In the genomic region with DNA sequence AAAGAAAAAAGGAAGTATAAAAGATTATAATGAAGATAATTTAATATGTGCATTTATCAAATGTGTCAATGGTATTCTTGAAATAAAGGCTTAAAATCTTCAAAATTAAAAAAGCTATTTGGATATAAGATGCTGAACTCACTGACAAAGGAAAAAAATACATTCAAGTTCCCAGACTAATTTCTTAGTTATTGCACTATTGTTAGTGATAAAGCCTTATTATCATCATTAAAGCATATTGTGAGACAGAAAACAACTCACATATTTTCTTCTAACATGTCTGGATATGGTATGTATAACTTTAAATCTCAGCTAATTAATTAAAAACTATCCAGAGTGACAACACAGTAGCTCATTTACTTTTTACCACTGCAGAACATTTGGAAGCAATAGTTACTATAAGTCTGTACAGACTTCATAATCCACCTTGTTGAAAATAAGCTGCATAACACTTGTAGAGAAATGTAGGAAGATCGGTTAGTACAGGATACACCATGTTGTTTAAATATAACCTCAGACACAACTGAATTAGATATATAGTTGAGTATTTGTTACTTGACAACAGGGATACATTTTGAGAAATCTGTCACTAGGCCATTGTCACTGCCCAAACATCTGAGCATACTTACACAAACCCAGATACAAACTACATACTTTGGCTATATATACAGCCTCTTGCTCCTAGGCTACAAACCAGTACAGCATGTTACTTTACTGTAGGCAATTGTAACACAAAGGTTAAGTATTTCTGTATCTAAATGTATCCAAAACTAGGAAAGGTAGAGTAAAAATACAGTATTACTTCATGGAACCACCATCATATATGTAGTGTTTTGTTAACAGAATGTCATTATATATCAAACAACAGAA, we compare ENCODE assay signal across 22 cellular contexts. TPM values are rescaled to one million over a fixed set of nuclear protein-coding genes. Genes with fewer than 3 reads are reported as not detected.
A peak's percentile ranks its signal among the peaks of the same experiment; 100 is the strongest.
DNase-seq lines count a peak whose midpoint lies in the region; TF ChIP-seq lines count a peak whose summit lies in the region.
"Had no signal": no experiment of that assay in that cellular context is flagged by ENCODE, and none has a peak within 500 bp of the region (broad histone marks: within the 10 kb centered on the region; RNA-seq: fewer than 3 reads in every experiment).

No MANE protein-coding gene starts in this region.

- H3K27ac Mint-ChIP-seq in chondrocyte (ENCODE audit: unreplicated experiment), result peak overlapping the region; percentile 46
- no peak overlapping the region for H3K27ac Mint-ChIP-seq in activated CD4-positive, alpha-beta T cell treated with anti-CD3 and anti-CD28 coated beads, Interleukin-2, amount 10 ng/mL, durations not matched to agents 24 days and 14 days
- H3K27ac Mint-ChIP-seq: neural progenitor cell; stimulated activated naive CD8-positive, alpha-beta T cell treated with anti-CD3 and anti-CD28 coated beads, Interleukin-15, amount 100 ng/mL, for 72 hours had no signal

- H3K4me1 ChIP-seq in BLaER1, result peaks cover 80% of the 10 kb centered on the region
- peaks cover 17% of the 10 kb centered on the region for H3K4me1 ChIP-seq in Karpas-422 (ENCODE audit: low read length)
- no peaks in the 10 kb centered on the region for H3K4me1 ChIP-seq in osteoblast (ENCODE audit: insufficient read depth, low read length)
- H3K4me1 ChIP-seq: HAP-1, neural progenitor cell had no signal

- DNase-seq in Karpas-422 (no peak), chondrocyte (ENCODE audit: low spot score) (no peak), osteoblast (ENCODE audit: insufficient read length, low spot score, missing footprints) (no peak), NCI-H446 (lab: John Stamatoyannopoulos, UW) (no peak)
- DNase-seq in stimulated activated CD4-positive, alpha-beta T cell treated with anti-CD3 and anti-CD28 coated beads, Interleukin-4, amount 100 ng/mL, for 1 hour, result no peak
- no peak for DNase-seq in activated CD4-positive, alpha-beta T cell treated with anti-CD3 and anti-CD28 coated beads for 48 hours
- DNase-seq in activated CD4-positive, alpha-beta T cell treated with anti-CD3 and anti-CD28 coated beads, Interleukin-2, amount 10 ng/mL, durations not matched to agents 24 days and 14 days, result no peak
- DNase-seq: activated CD4-positive, CD25-positive, alpha-beta regulatory T cell treated with anti-CD3 and anti-CD28 coated beads, Interleukin-2, amount 50 U/mL, for 72 hours; activated naive CD4-positive, alpha-beta T cell treated with Interleukin-2 at 50 U/mL for 16 hours; activated T-cell treated with anti-CD3 and anti-CD28 coated beads, Interleukin-2, amount 50 U/mL, for 48 hours; amniotic stem cell; gastrocnemius medialis; islet precursor cell; KBM-7; NCI-H187; NCI-H748 treated with DMSO at 0.1 percent for 48 hours; stimulated activated naive CD8-positive, alpha-beta T cell treated with anti-CD3 and anti-CD28 coated beads, Interleukin-15, amount 100 ng/mL, for 72 hours had no signal

- H3K9me3 ChIP-seq in BLaER1 (peaks cover 5% of the 10 kb centered on the region; the same call in 1 of the 2 replicates), Karpas-422 (ENCODE audit: low read length) (no peaks in the 10 kb centered on the region), osteoblast (ENCODE audit: low read depth, low read length) (no peaks in the 10 kb centered on the region)
- H3K9me3 ChIP-seq: gastrocnemius medialis, HAP-1 had no signal

- TF ChIP-seq CTCF in chondrocyte (IDR thresholded peaks at IDR 0.05), result no peak
- TF ChIP-seq CTCF in osteoblast (IDR thresholded peaks at IDR 0.05; ENCODE audit: extremely low read depth, low read depth, low read length), result no peak

- H2AFZ ChIP-seq in Karpas-422 (ENCODE audit: low read length) (0 out of 2 replicates have a peak overlapping the region, but pooled peaks have one; percentile 12), osteoblast (ENCODE audit: low read length) (peak overlapping the region; percentile 48)
- H2AFZ ChIP-seq: neural progenitor cell had no signal

- intact Hi-C loops in activated CD4-positive, alpha-beta T cell treated with anti-CD3 and anti-CD28 coated beads, Interleukin-2, amount 10 ng/mL, durations not matched to agents 24 days and 14 days (cut with micrococcal nuclease), result no loop called here

- H3K27me3 ChIP-seq in BLaER1 (no peaks in the 10 kb centered on the region), Karpas-422 (ENCODE audit: low read length) (no peaks in the 10 kb centered on the region), osteoblast (ENCODE audit: insufficient read depth, low read length) (no peaks in the 10 kb centered on the region)
- H3K27me3 ChIP-seq: gastrocnemius medialis, neural progenitor cell had no signal

- H3K9me2 ChIP-seq in Karpas-422 (replicated peaks; ENCODE audit: insufficient read depth, low read length), result no peaks in the 10 kb centered on the region

- no peaks in the 10 kb centered on the region for H3K9me3 Mint-ChIP-seq in chondrocyte (ENCODE audit: low read depth)
- peaks cover 6% of the 10 kb centered on the region for H3K9me3 Mint-ChIP-seq in activated CD4-positive, alpha-beta T cell treated with anti-CD3 and anti-CD28 coated beads, Interleukin-2, amount 10 ng/mL, durations not matched to agents 24 days and 14 days
- H3K9me3 Mint-ChIP-seq: neural progenitor cell had no signal

- H3K79me2 ChIP-seq in Karpas-422 (ENCODE audit: low read length), result peaks cover 38% of the 10 kb centered on the region
- peaks cover 43% of the 10 kb centered on the region for H3K79me2 ChIP-seq in osteoblast (ENCODE audit: insufficient read depth, low read length)

- H3K27ac ChIP-seq in BLaER1 (peak overlapping the region; percentile 73), Karpas-422 (ENCODE audit: low read length) (0 out of 2 replicates have a peak overlapping the region, but pooled peaks have one; percentile 17), osteoblast (ENCODE audit: low read depth, low read length) (no peak overlapping the region)
- H3K27ac ChIP-seq: gastrocnemius medialis, neural progenitor cell had no signal

- H3K4me1 Mint-ChIP-seq in chondrocyte (ENCODE audit: low read depth), result peaks cover 40% of the 10 kb centered on the region
- peaks cover 23% of the 10 kb centered on the region for H3K4me1 Mint-ChIP-seq in activated CD4-positive, alpha-beta T cell treated with anti-CD3 and anti-CD28 coated beads, Interleukin-2, amount 10 ng/mL, durations not matched to agents 24 days and 14 days
- H3K4me1 Mint-ChIP-seq: neural progenitor cell had no signal

- H3K9ac ChIP-seq in BLaER1, result no peak overlapping the region
- H3K9ac ChIP-seq in Karpas-422 (ENCODE audit: low read length), result no peak overlapping the region
- H3K9ac ChIP-seq: neural progenitor cell had no signal

- H3K4me2 ChIP-seq in BLaER1, result peak overlapping the region; percentile 49
- H3K4me2 ChIP-seq in Karpas-422 (ENCODE audit: low read depth, low read length, poor library complexity, severe bottlenecking), result no peak overlapping the region
- H3K4me2 ChIP-seq in osteoblast (ENCODE audit: insufficient read depth, low read length), result no peak overlapping the region
- H3K4me2 ChIP-seq: neural progenitor cell had no signal

- no peak overlapping the region for H3K4me3 Mint-ChIP-seq in chondrocyte (ENCODE audit: unreplicated experiment)
- no peak overlapping the region for H3K4me3 Mint-ChIP-seq in activated CD4-positive, alpha-beta T cell treated with anti-CD3 and anti-CD28 coated beads, Interleukin-2, amount 10 ng/mL, durations not matched to agents 24 days and 14 days
- H3K4me3 Mint-ChIP-seq: neural progenitor cell; stimulated activated naive CD8-positive, alpha-beta T cell treated with anti-CD3 and anti-CD28 coated beads, Interleukin-15, amount 100 ng/mL, for 72 hours had no signal

- H3K27me3 Mint-ChIP-seq in chondrocyte (ENCODE audit: low read depth), result no peaks in the 10 kb centered on the region
- no peaks in the 10 kb centered on the region for H3K27me3 Mint-ChIP-seq in activated CD4-positive, alpha-beta T cell treated with anti-CD3 and anti-CD28 coated beads, Interleukin-2, amount 10 ng/mL, durations not matched to agents 24 days and 14 days
- H3K27me3 Mint-ChIP-seq: stimulated activated naive CD8-positive, alpha-beta T cell treated with anti-CD3 and anti-CD28 coated beads, Interleukin-15, amount 100 ng/mL, for 72 hours had no signal

- no peaks in the 10 kb centered on the region for H3K36me3 Mint-ChIP-seq in chondrocyte (ENCODE audit: low read depth)
- H3K36me3 Mint-ChIP-seq in activated CD4-positive, alpha-beta T cell treated with anti-CD3 and anti-CD28 coated beads, Interleukin-2, amount 10 ng/mL, durations not matched to agents 24 days and 14 days (ENCODE audit: low read depth), result peaks cover 27% of the 10 kb centered on the region

- H3K36me3 ChIP-seq in BLaER1, result peaks cover 41% of the 10 kb centered on the region
- peaks cover 6% of the 10 kb centered on the region; the same call in 1 of the 2 replicates for H3K36me3 ChIP-seq in Karpas-422 (ENCODE audit: insufficient read depth, low read length)
- H3K36me3 ChIP-seq in osteoblast (ENCODE audit: insufficient read depth, low read length), result peaks cover 10% of the 10 kb centered on the region
- H3K36me3 ChIP-seq: gastrocnemius medialis had no signal

- H4K20me1 ChIP-seq in BLaER1 (no peaks in the 10 kb centered on the region), Karpas-422 (ENCODE audit: insufficient read depth, low read depth, low read length) (no peaks in the 10 kb centered on the region), osteoblast (ENCODE audit: insufficient read depth, low read length) (no peaks in the 10 kb centered on the region)

- no peak overlapping the region for H3K4me3 ChIP-seq in BLaER1
- no peak overlapping the region for H3K4me3 ChIP-seq in Karpas-422 (ENCODE audit: low read length)
- H3K4me3 ChIP-seq in osteoblast (ENCODE audit: insufficient read depth, low read length), result no peak overlapping the region
- H3K4me3 ChIP-seq: gastrocnemius medialis, HAP-1, lung, neural progenitor cell had no signal

RNA-seq across cellular contexts. Expression of gene FAM200B, which starts 12.8 kb away (rescaled TPM):
- total RNA-seq in Karpas-422 (2014; rRNA removed; shearing (Covaris generic); ENCODE audit: low replicate concordance), result 15.1 and 18.3 TPM in 2 replicates
- 26.0 to 33.0 TPM (median 31.8 TPM) in 3 replicates for total RNA-seq in chondrocyte
- total RNA-seq in osteoblast, result 22.7 and 31.8 TPM in 2 replicates
- 6.0 and 9.9 TPM in 2 replicates for total RNA-seq in activated CD4-positive, alpha-beta T cell treated with anti-CD3 and anti-CD28 coated beads, Interleukin-2, amount 10 ng/mL, durations not matched to agents 24 days and 14 days

RNA-seq across cellular contexts. Expression of gene FBXL5, which starts 13.6 kb away (rescaled TPM):
- total RNA-seq in Karpas-422 (2014; rRNA removed; shearing (Covaris generic); ENCODE audit: low replicate concordance), result 35.6 and 78.2 TPM in 2 replicates
- total RNA-seq in chondrocyte, result 54.4 to 110 TPM (median 56.9 TPM) in 3 replicates
- 108 and 110 TPM in 2 replicates for total RNA-seq in osteoblast
- total RNA-seq in activated CD4-positive, alpha-beta T cell treated with anti-CD3 and anti-CD28 coated beads, Interleukin-2, amount 10 ng/mL, durations not matched to agents 24 days and 14 days, result 28.9 and 31.2 TPM in 2 replicates

RNA-seq across cellular contexts. Expression of gene BST1, which starts 34.1 kb away (rescaled TPM):
- total RNA-seq in Karpas-422 (2014; rRNA removed; shearing (Covaris generic); ENCODE audit: low replicate concordance), result not detected in 2 replicates
- total RNA-seq in chondrocyte (0.45 TPM in 1 of 3 replicates, not detected in the others), osteoblast (30.6 and 31.8 TPM in 2 replicates)
- total RNA-seq in activated CD4-positive, alpha-beta T cell treated with anti-CD3 and anti-CD28 coated beads, Interleukin-2, amount 10 ng/mL, durations not matched to agents 24 days and 14 days, result 0.12 and 0.72 TPM in 2 replicates
- total RNA-seq: G401 had no signal

Comparison
In these comparisons a context has a peak if more than half of its experiments do, and no peak if none do; other contexts are left out.
1. RNA of gene BST1, which starts 34.1 kb away (total RNA-seq): 30.6 to 31.8 TPM in osteoblast; 0.12 to 0.72 TPM in activated CD4-positive, alpha-beta T cell treated with anti-CD3 and anti-CD28 coated beads, Interleukin-2, amount 10 ng/mL, durations not matched to agents 24 days and 14 days, 0.45 TPM in chondrocyte and not detected in Karpas-422; every median in the first group is over 10 times any median in the second.